Comparison of ENCODE assay signal across 29 cellular contexts in the genomic region with DNA sequence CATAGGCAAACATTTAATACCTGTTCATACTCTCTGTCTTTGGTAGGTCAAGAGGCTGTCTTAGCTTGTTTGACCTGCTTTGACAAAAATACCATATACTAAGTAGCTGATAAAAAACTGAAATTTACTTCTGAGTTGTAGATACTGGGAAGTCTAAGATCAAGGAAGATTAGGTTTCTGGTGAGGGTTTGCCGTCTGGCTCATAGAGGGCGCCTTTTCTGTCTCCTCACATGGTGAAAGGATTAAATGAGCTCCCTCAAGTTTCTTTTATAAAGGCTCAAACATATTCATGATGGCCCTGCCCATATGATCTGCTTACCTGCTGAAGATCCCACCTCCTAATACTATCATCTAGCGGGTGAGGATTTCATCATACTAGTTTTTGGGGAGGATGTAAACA.
"Had no signal": no experiment of that assay in that cellular context is flagged by ENCODE, and none has a peak within 500 bp of the region (broad histone marks: within the 10 kb centered on the region; RNA-seq: fewer than 3 reads in every experiment).

No MANE protein-coding gene starts in this region.

- H3K4me3 ChIP-seq: coronary artery, esophagus squamous epithelium, heart right ventricle, left ventricle myocardium inferior, lower lobe of right lung, prostate gland, right atrium auricular region, smooth muscle cell, thyroid gland, vagina had no signal

- H3K9me3 Mint-ChIP-seq: stimulated activated naive CD8-positive, alpha-beta T cell treated with anti-CD3 and anti-CD28 coated beads, Interleukin-15, amount 100 ng/mL, for 72 hours had no signal

- H3K27ac ChIP-seq: coronary artery, esophagus squamous epithelium, heart right ventricle, left ventricle myocardium inferior, lower lobe of right lung, prostate gland, right atrium auricular region, thyroid gland, vagina had no signal

- H3K4me1 ChIP-seq: esophagus squamous epithelium, heart right ventricle, left ventricle myocardium inferior, lower lobe of right lung, prostate gland, right atrium auricular region, thyroid gland, vagina had no signal

- H3K4me2 ChIP-seq: smooth muscle cell had no signal

- H3K36me3 Mint-ChIP-seq: immature natural killer cell, natural killer cell had no signal

- H3K27ac Mint-ChIP-seq: immature natural killer cell; natural killer cell; stimulated activated naive CD8-positive, alpha-beta T cell treated with anti-CD3 and anti-CD28 coated beads, Interleukin-15, amount 100 ng/mL, for 72 hours had no signal

- H3K36me3 ChIP-seq: esophagus squamous epithelium, heart right ventricle, left ventricle myocardium inferior, lower lobe of right lung, prostate gland, right atrium auricular region, thyroid gland, vagina had no signal

- H3K9me3 ChIP-seq: esophagus squamous epithelium, left ventricle myocardium inferior, lower lobe of right lung, prostate gland, right atrium auricular region, thyroid gland, vagina had no signal

- DNase-seq: dermis blood vessel endothelial cell; effector memory CD4-positive, alpha-beta T cell; erythroblast; esophagus squamous epithelium; foreskin melanocyte; glutamatergic neuron; heart right ventricle; hypothalamus; immature natural killer cell; islet precursor cell; kidney glomerular epithelial cell; left colon; left ventricle myocardium inferior; lower lobe of right lung; natural killer cell; stimulated activated CD4-positive, alpha-beta T cell treated with anti-CD3 and anti-CD28 coated beads, Interleukin-12 subunit alpha, Interleukin-12 subunit beta, amount 100 ng/mL, for 4 hours; stimulated activated CD4-positive, alpha-beta T cell treated with anti-CD3 and anti-CD28 coated beads, Interleukin-1b, Interleukin-23, amount 100 ng/mL, for 48 hours; stimulated activated CD4-positive, alpha-beta T cell treated with anti-CD3 and anti-CD28 coated beads, Interleukin-4, amount 100 ng/mL, for 1 hour; stimulated activated CD8-positive, alpha-beta memory T cell treated with anti-CD3 and anti-CD28 coated beads, Interleukin-4, amount 100 ng/mL, for 48 hours; stimulated activated naive CD4-positive, alpha-beta T cell; stimulated activated naive CD8-positive, alpha-beta T cell treated with anti-CD3 and anti-CD28 coated beads, Interleukin-15, amount 100 ng/mL, for 72 hours; thyroid gland; trophoblast cell had no signal

- H3K27me3 ChIP-seq: esophagus squamous epithelium, heart right ventricle, right atrium auricular region, thyroid gland, vagina had no signal

- H3K27me3 Mint-ChIP-seq: stimulated activated naive CD8-positive, alpha-beta T cell treated with anti-CD3 and anti-CD28 coated beads, Interleukin-15, amount 100 ng/mL, for 72 hours had no signal

- H3K4me3 Mint-ChIP-seq: immature natural killer cell; natural killer cell; stimulated activated naive CD8-positive, alpha-beta T cell treated with anti-CD3 and anti-CD28 coated beads, Interleukin-15, amount 100 ng/mL, for 72 hours had no signal

- ATAC-seq: heart right ventricle; lower lobe of right lung; natural killer cell; sciatic nerve; stimulated activated naive CD8-positive, alpha-beta T cell treated with anti-CD3 and anti-CD28 coated beads, Interleukin-15, amount 100 ng/mL, for 72 hours had no signal

- H3K4me1 Mint-ChIP-seq: immature natural killer cell; natural killer cell; stimulated activated naive CD8-positive, alpha-beta T cell treated with anti-CD3 and anti-CD28 coated beads, Interleukin-15, amount 100 ng/mL, for 72 hours had no signal
